Comparison of ENCODE assay signal across 16 cellular contexts in the genomic region with DNA sequence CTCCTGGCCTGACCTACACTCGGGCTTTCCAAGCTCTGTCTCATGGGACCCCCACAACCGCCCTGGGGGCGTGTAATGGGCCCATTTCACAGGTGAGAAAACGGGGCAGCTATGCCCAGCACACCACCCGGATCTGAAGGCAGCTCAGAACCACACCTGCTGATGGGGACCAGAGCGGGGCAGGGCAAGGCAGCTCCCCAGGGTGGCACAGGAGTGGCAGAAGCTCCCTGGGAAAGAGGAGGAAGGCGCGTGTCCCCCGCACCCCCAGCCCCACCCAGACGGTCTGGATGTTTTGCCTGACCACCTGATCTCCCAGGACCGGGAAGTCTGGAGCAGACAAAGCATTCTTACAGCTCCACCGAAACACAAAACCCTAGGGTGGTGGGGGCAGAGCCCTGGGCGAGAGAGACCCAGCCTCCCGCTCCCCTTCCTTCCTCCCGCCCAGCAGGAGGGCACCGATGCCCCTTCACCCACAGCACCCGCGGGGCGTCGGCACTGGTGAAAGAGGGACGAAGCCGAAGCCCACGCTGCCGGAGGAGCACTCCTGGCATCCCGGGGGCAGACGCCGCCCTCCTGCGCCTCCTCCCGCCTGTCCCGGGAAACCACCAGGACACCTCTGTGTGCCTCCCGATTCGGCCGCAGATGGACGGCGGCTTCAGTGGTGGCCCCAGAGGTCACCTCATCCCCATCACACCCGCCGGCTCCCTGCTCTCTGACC. TPM values are rescaled to one million over a fixed set of nuclear protein-coding genes. Genes with fewer than 3 reads are reported as not detected.
DNase-seq lines count a peak whose midpoint lies in the region; ATAC-seq and TF ChIP-seq lines count a peak whose summit lies in the region.
"Had no signal": no experiment of that assay in that cellular context is flagged by ENCODE, and none has a peak within 500 bp of the region (broad histone marks: within the 10 kb centered on the region; RNA-seq: fewer than 3 reads in every experiment).

No MANE protein-coding gene starts in this region.

- H3K4me1 Mint-ChIP-seq in CD4-positive, alpha-beta memory T cell = peaks cover 15 to 44% (median 27%) of the 10 kb centered on the region in 4 donors
- H3K4me1 Mint-ChIP-seq in T-helper 17 cell = peaks cover 25% of the 10 kb centered on the region

- H3K4me1 ChIP-seq in CD4-positive, alpha-beta memory T cell (ENCODE audit: insufficient read depth, low read length) = peaks cover 74% of the 10 kb centered on the region
- H3K4me1 ChIP-seq in gastroesophageal sphincter = peaks cover 0 to 97% (median 65%) of the 10 kb centered on the region in 3 donors

- no peaks in the 10 kb centered on the region for H3K36me3 ChIP-seq in CD4-positive, alpha-beta memory T cell (ENCODE audit: insufficient read depth, low read length)
- H3K36me3 ChIP-seq in gastroesophageal sphincter (peaks cover 0 to 15% of the 10 kb centered on the region in 2 donors), brain microvascular endothelial cell (replicated peaks) (peaks cover 5% of the 10 kb centered on the region), MG63 (no peaks in the 10 kb centered on the region)

- CTCF ChIA-PET in CD4-positive, alpha-beta memory T cell (lab: Charles Lee; ENCODE audit: partially characterized antibody) = no interaction called here

- intact Hi-C loops in CD4-positive, alpha-beta memory T cell (cut with micrococcal nuclease) = no loop called here
- intact Hi-C loops in head of caudate nucleus (cut with DNase I) = no loop called here

- no CpG with 5 or more reads among the region's 37 CpGs for WGBS in gastroesophageal sphincter (ENCODE audit: low coverage in 1 of 2), 2 donors

- TF ChIP-seq CTCF in gastroesophageal sphincter (IDR thresholded peaks at IDR 0.05) (no peak), brain microvascular endothelial cell (IDR thresholded peaks at IDR 0.05; ENCODE audit: low read depth, low read length, missing control alignments) (no peak)

- no peaks in the 10 kb centered on the region for H3K27me3 ChIP-seq in CD4-positive, alpha-beta memory T cell (ENCODE audit: insufficient read depth, low read length)
- H3K27me3 ChIP-seq in gastroesophageal sphincter (no peaks in the 10 kb centered on the region), brain microvascular endothelial cell (replicated peaks) (no peaks in the 10 kb centered on the region), MG63 (no peaks in the 10 kb centered on the region)

- DNase-seq in CD4-positive, alpha-beta memory T cell = no peak
- DNase-seq in T-helper 17 cell (no peak), retina (peak; percentile 50), brain microvascular endothelial cell (no peak), head of caudate nucleus (no peak), MG63 (no peak)
- DNase-seq: effector CD4-positive, alpha-beta T cell; GDM1; mesendoderm; NCI-H524; RPMI8226; stimulated activated CD4-positive, alpha-beta T cell treated with anti-CD3 and anti-CD28 coated beads, Interleukin-4, amount 100 ng/mL, for 24 hours; stimulated activated naive CD4-positive, alpha-beta T cell treated with Interleukin-2 at 50 U/mL for 16 hours; T1000 had no signal

- no peak for TF ChIP-seq EP300 in gastroesophageal sphincter (IDR thresholded peaks at IDR 0.05)

- H3K27ac Mint-ChIP-seq in CD4-positive, alpha-beta memory T cell = peak overlapping the region in 5 of 7 donors; percentile 29 to 86 (median 59)
- peak overlapping the region; percentile 74 for H3K27ac Mint-ChIP-seq in T-helper 17 cell

- H3K36me3 Mint-ChIP-seq in CD4-positive, alpha-beta memory T cell = no peaks in the 10 kb centered on the region
- H3K36me3 Mint-ChIP-seq in T-helper 17 cell (ENCODE audit: low read depth) = no peaks in the 10 kb centered on the region

- TF ChIP-seq POLR2A in gastroesophageal sphincter (IDR thresholded peaks at IDR 0.05) = no peak

- POLR2A ChIA-PET in CD4-positive, alpha-beta memory T cell (lab: Charles Lee; ENCODE audit: partially characterized antibody) = no interaction called here

- H3K9me3 Mint-ChIP-seq in CD4-positive, alpha-beta memory T cell = no peaks in the 10 kb centered on the region

- in situ Hi-C loops in brain microvascular endothelial cell (cut with HindIII; ENCODE audit: low pct_ligation_motif_present, low sequenced_read_pairs) = no loop called here

- H3K4me3 Mint-ChIP-seq in CD4-positive, alpha-beta memory T cell = peak overlapping the region in 4 of 8 donors; percentile 4 to 48 (median 36)
- peak overlapping the region; percentile 60 for H3K4me3 Mint-ChIP-seq in T-helper 17 cell

- ATAC-seq in T-helper 17 cell (no peak), gastroesophageal sphincter (no peak), GM21390 (IDR thresholded peaks at IDR 0.05; ENCODE audit: unreplicated experiment) (no peak)

- H3K27me3 Mint-ChIP-seq in CD4-positive, alpha-beta memory T cell = no peaks in the 10 kb centered on the region
- no peaks in the 10 kb centered on the region for H3K27me3 Mint-ChIP-seq in T-helper 17 cell

- H3K27ac ChIP-seq in CD4-positive, alpha-beta memory T cell (ENCODE audit: low read depth, low read length) = no peak overlapping the region
- H3K27ac ChIP-seq in gastroesophageal sphincter = peak overlapping the region in 3 of 4 donors; percentile 47 to 80 (median 76)
- H3K27ac ChIP-seq in brain microvascular endothelial cell = no peak overlapping the region

- H3K9me3 ChIP-seq in CD4-positive, alpha-beta memory T cell (ENCODE audit: control insufficient read depth in 1 of 2, low read length in 2 of 2) = no peaks in the 10 kb centered on the region
- no peaks in the 10 kb centered on the region for H3K9me3 ChIP-seq in T-helper 17 cell (ENCODE audit: control insufficient read depth, low read length, poor library complexity, severe bottlenecking)
- no peaks in the 10 kb centered on the region for H3K9me3 ChIP-seq in gastroesophageal sphincter
- H3K9me3 ChIP-seq in MG63 = no peaks in the 10 kb centered on the region

- H3K4me3 ChIP-seq in CD4-positive, alpha-beta memory T cell (ENCODE audit: low read length in 2 of 2) = no peak overlapping the region
- peak overlapping the region in 1 of 2 donors; percentile 2 for H3K4me3 ChIP-seq in gastroesophageal sphincter
- no peak overlapping the region for H3K4me3 ChIP-seq in brain microvascular endothelial cell (ENCODE audit: low read depth, low read length)
- no peak overlapping the region for H3K4me3 ChIP-seq in MG63

RNA-seq across cellular contexts. Expression of a gene that starts 14.5 kb away (rescaled TPM):
- total RNA-seq in CD4-positive, alpha-beta memory T cell = 10 to 100 TPM; 43.0 to 45.4 TPM
- polyA plus RNA-seq in CD4-positive, alpha-beta memory T cell = 1 to 10 TPM in 1 of 2 donors, not detected in 1; 6.0 TPM
- total RNA-seq in T-helper 17 cell (10 to 100 TPM; 31.7 to 37.5 TPM), gastroesophageal sphincter (10 to 100 TPM; 31.1 to 72.1 (median 44.0) TPM)
- 4.4 and 4.7 TPM in 2 replicates for total RNA-seq in MG63 (2014; rRNA removed; shearing (Covaris generic); ENCODE audit: low replicate concordance)

RNA-seq across cellular contexts. Expression of a gene that starts 48.5 kb away (rescaled TPM):
- 10 to 100 TPM; 82.9 to 87.7 TPM for total RNA-seq in CD4-positive, alpha-beta memory T cell
- polyA plus RNA-seq in CD4-positive, alpha-beta memory T cell = 10 to 100 TPM in 1 of 2 donors, 1 to 10 TPM in 1; 6.6 to 39.3 TPM
- 10 to 100 TPM; 71.7 to 74.7 TPM for total RNA-seq in T-helper 17 cell
- total RNA-seq in gastroesophageal sphincter = 10 to 100 TPM; 35.5 to 71.0 (median 50.5) TPM
- 4.3 and 7.5 TPM in 2 replicates for total RNA-seq in MG63 (2014; rRNA removed; shearing (Covaris generic); ENCODE audit: low replicate concordance)

Comparison
In these comparisons a context has a peak if more than half of its experiments do, and no peak if none do; other contexts are left out.
1. H3K27ac ChIP-seq: peak in gastroesophageal sphincter (3 of 4); none in CD4-positive, alpha-beta memory T cell (single experiment) and brain microvascular endothelial cell (single experiment).